ENCODE assay signal across 20 cellular contexts in genomic region chr14:19487690-19488089, GRCh38. TPM values are rescaled to one million over a fixed set of nuclear protein-coding genes. Genes with fewer than 3 reads are reported as not detected.
"Had no signal": no experiment of that assay in that cellular context is flagged by ENCODE, and none has a peak within 500 bp of the region (broad histone marks: within the 10 kb centered on the region; RNA-seq: fewer than 3 reads in every experiment).

No MANE protein-coding gene starts in this region.

RNA-seq across cellular contexts. Expression of gene POTEG, which starts 53.5 kb away (rescaled TPM):
- total RNA-seq: activated CD4-positive, alpha-beta memory T cell treated with anti-CD3 and anti-CD28 coated beads for 36 hours; activated CD4-positive, alpha-beta T cell treated with anti-CD3 and anti-CD28 coated beads for 36 hours; activated CD4-positive, alpha-beta T cell treated with anti-CD3 and anti-CD28 coated beads, Interleukin-2, amount 10 ng/mL, durations not matched to agents 24 days and 14 days; activated CD8-positive, alpha-beta memory T cell treated with anti-CD3 and anti-CD28 coated beads for 36 hours; activated CD8-positive, alpha-beta memory T cell treated with anti-CD3 and anti-CD28 coated beads, Interleukin-2, amount 10 ng/mL, durations not matched to agents 7 days and 5 days; activated CD8-positive, alpha-beta T cell treated with anti-CD3 and anti-CD28 coated beads, Interleukin-2, amount 10 ng/mL, durations not matched to agents 7 days and 5 days; activated naive CD4-positive, alpha-beta T cell treated with anti-CD3 and anti-CD28 coated beads for 36 hours; activated naive CD8-positive, alpha-beta T cell treated with anti-CD3 and anti-CD28 coated beads for 36 hours; activated T-helper 1 cell treated with anti-CD3 and anti-CD28 coated beads, Interleukin-12 subunit alpha, Interleukin-12 subunit beta, Interleukin-2, Interleukin-4 antibody, amounts not matched to agents 30 ng/mL and 10 ng/mL and 1 ng/mL, durations not matched to agents 14 hours and 24 hours and 36 hours; activated T-helper 2 cell treated with anti-CD3 and anti-CD28 coated beads, Interferon-gamma antibody, Interleukin-2, Interleukin-4, amounts not matched to agents 10 μg/mL and 5 μg/mL and 100 μg/mL, durations not matched to agents 14 hours and 24 hours and 36 hours; astrocyte; bronchial epithelial cell; cardiac septum; cerebellum; endodermal cell; epithelial cell of proximal tubule; esophagus muscularis mucosa; foreskin keratinocyte; gastrocnemius medialis; T-helper 1 cell treated with Interleukin-12 subunit alpha and Interleukin-12 subunit beta and Interleukin-4 antibody, amounts not matched to agents 30 ng/mL and 1 ng/mL, for 36 hours had no signal
- polyA plus RNA-seq: foreskin keratinocyte had no signal
